In the genomic region with DNA sequence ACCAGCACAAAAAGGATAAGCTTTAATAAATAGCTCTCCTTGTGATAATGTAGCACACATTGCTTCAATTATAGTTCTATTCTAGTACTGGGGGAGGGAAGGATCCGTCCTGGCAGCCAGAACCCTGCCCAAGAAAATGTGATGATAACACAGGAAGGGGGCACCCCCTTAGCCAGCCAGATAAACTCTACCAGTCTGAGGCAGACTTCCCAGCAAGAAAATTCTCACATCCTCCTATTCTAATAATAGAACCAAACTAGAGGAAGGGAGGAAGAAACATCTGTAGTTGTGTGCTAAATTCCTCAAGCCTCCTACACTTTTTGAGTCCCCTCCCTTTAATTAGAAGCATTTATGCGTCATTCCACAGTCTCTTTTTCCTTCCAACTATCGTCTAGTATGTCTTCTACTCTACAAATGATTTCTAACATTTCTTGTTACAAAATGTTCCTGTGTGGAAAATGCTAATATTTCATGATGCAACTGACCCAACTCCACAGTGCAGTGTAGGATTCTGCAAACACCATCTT, we compare ENCODE assay signal across 13 cellular contexts.
A peak's percentile ranks its signal among the peaks of the same experiment; 100 is the strongest.
DNase-seq lines count a peak whose midpoint lies in the region; TF ChIP-seq lines count a peak whose summit lies in the region.
"Had no signal": no experiment of that assay in that cellular context is flagged by ENCODE, and none has a peak within 500 bp of the region (broad histone marks: within the 10 kb centered on the region; RNA-seq: fewer than 3 reads in every experiment).

No MANE protein-coding gene starts in this region.

- H3K4me1 ChIP-seq in GM23248 (ENCODE audit: insufficient read depth) (peaks cover 37% of the 10 kb centered on the region), hepatocyte (ENCODE audit: insufficient read depth) (peaks cover 6% of the 10 kb centered on the region)
- H3K4me1 ChIP-seq in CD4-positive, alpha-beta memory T cell (ENCODE audit: insufficient read depth, low read length), result no peaks in the 10 kb centered on the region

- H3K9me3 Mint-ChIP-seq in chondrocyte (ENCODE audit: low read depth), result no peaks in the 10 kb centered on the region
- peaks cover 0 to 10% (median 0%) of the 10 kb centered on the region in 8 donors for H3K9me3 Mint-ChIP-seq in CD4-positive, alpha-beta memory T cell
- H3K9me3 Mint-ChIP-seq: activated CD8-positive, alpha-beta T cell treated with anti-CD3 and anti-CD28 coated beads for 36 hours had no signal

- H3K4me3 ChIP-seq in GM23248 (peak overlapping the region; percentile 45), hepatocyte (no peak overlapping the region)
- H3K4me3 ChIP-seq in CD4-positive, alpha-beta memory T cell (ENCODE audit: low read length in 2 of 2), result no peak overlapping the region

- H3K27ac ChIP-seq in GM23248 (peak overlapping the region; percentile 76), hepatocyte (peak overlapping the region; percentile 67)
- H3K27ac ChIP-seq in CD4-positive, alpha-beta memory T cell (ENCODE audit: low read depth, low read length), result no peak overlapping the region

- peaks cover 28% of the 10 kb centered on the region for H3F3A ChIP-seq in GM23248 (ENCODE audit: insufficient read depth)

- peak overlapping the region; percentile 92 for H3K27ac Mint-ChIP-seq in chondrocyte (ENCODE audit: unreplicated experiment)
- H3K27ac Mint-ChIP-seq in CD4-positive, alpha-beta memory T cell, result no peak overlapping the region
- H3K27ac Mint-ChIP-seq: activated CD8-positive, alpha-beta T cell treated with anti-CD3 and anti-CD28 coated beads for 36 hours; activated naive CD8-positive, alpha-beta T cell; effector memory CD8-positive, alpha-beta T cell; natural killer cell had no signal

- H3K4me2 ChIP-seq in GM23248 (ENCODE audit: unreplicated experiment) (peak overlapping the region; percentile 66), hepatocyte (peak overlapping the region; percentile 29)

- H3K79me2 ChIP-seq in GM23248 (ENCODE audit: insufficient read depth), result no peaks in the 10 kb centered on the region
- H3K79me2 ChIP-seq in hepatocyte, result no peaks in the 10 kb centered on the region

- H3K27me3 ChIP-seq in GM23248 (replicated peaks; ENCODE audit: insufficient read depth) (no peaks in the 10 kb centered on the region), hepatocyte (no peaks in the 10 kb centered on the region)
- no peaks in the 10 kb centered on the region for H3K27me3 ChIP-seq in CD4-positive, alpha-beta memory T cell (ENCODE audit: insufficient read depth, low read length)

- H3K36me3 ChIP-seq in GM23248 (ENCODE audit: low read depth) (no peaks in the 10 kb centered on the region), hepatocyte (replicated peaks; ENCODE audit: insufficient read depth, low read depth) (no peaks in the 10 kb centered on the region)
- no peaks in the 10 kb centered on the region for H3K36me3 ChIP-seq in CD4-positive, alpha-beta memory T cell (ENCODE audit: insufficient read depth, low read length)

- 0 to 5% methylated on average over 3 of the region's 3 CpGs for WGBS in GM23248 (ENCODE audit: low coverage in 1 of 2, low lambda C conversion rate in 2 of 2, missing lambda C conversion rate in 2 of 2), 2 experiments
- 47% methylated on average over 3 of the region's 3 CpGs for WGBS in hepatocyte (ENCODE audit: low lambda C conversion rate, missing lambda C conversion rate)

- POLR2A ChIA-PET in CD4-positive, alpha-beta memory T cell (lab: Charles Lee; ENCODE audit: partially characterized antibody), result interaction anchor here (0.7 kb wide), 1 partner anchor 74 kb away, joined by 3 read pairs; no protein-coding TSS in a partner anchor

- H3K27me3 Mint-ChIP-seq in chondrocyte (ENCODE audit: low read depth), result no peaks in the 10 kb centered on the region
- H3K27me3 Mint-ChIP-seq in CD4-positive, alpha-beta memory T cell, result no peaks in the 10 kb centered on the region
- H3K27me3 Mint-ChIP-seq: activated CD8-positive, alpha-beta T cell treated with anti-CD3 and anti-CD28 coated beads for 36 hours; activated naive CD8-positive, alpha-beta T cell; effector memory CD8-positive, alpha-beta T cell had no signal

- peaks cover 45% of the 10 kb centered on the region for H3K4me1 Mint-ChIP-seq in chondrocyte (ENCODE audit: low read depth)
- H3K4me1 Mint-ChIP-seq in CD4-positive, alpha-beta memory T cell, result no peaks in the 10 kb centered on the region
- H3K4me1 Mint-ChIP-seq: natural killer cell had no signal

- H2AFZ ChIP-seq in GM23248, result peak overlapping the region; percentile 11
- H2AFZ ChIP-seq in hepatocyte, result no peak overlapping the region

- peak overlapping the region; percentile 53 for H3K9ac ChIP-seq in GM23248

- H3K9me3 ChIP-seq in GM23248 (ENCODE audit: low read depth), result no peaks in the 10 kb centered on the region
- H3K9me3 ChIP-seq in hepatocyte (ENCODE audit: low read depth), result no peaks in the 10 kb centered on the region
- no peaks in the 10 kb centered on the region for H3K9me3 ChIP-seq in CD4-positive, alpha-beta memory T cell (ENCODE audit: control insufficient read depth in 1 of 2, low read length in 2 of 2)

- CTCF ChIA-PET in CD4-positive, alpha-beta memory T cell (lab: Charles Lee; ENCODE audit: partially characterized antibody), result no interaction called here

- in situ Hi-C loops in GM23248 (cut with MboI), result no loop called here

- peak; percentile 83 for DNase-seq in GM23248
- no peak for DNase-seq in chondrocyte (ENCODE audit: low spot score)
- no peak for DNase-seq in hepatocyte (ENCODE audit: low spot score)
- peak; percentile 31 for DNase-seq in superior temporal gyrus (ENCODE audit: extremely low spot score)
- DNase-seq in CD4-positive, alpha-beta memory T cell, result no peak
- DNase-seq in activated T-cell treated with anti-CD3 and anti-CD28 coated beads, Interleukin-2, amount 50 U/mL, for 48 hours, result no peak
- no peak for DNase-seq in NCI-H1417 treated with DMSO at 0.1 percent for 48 hours (lab: John Stamatoyannopoulos, UW)
- DNase-seq in NCI-H524 (lab: John Stamatoyannopoulos, UW), result no peak
- DNase-seq: activated CD8-positive, alpha-beta T cell treated with anti-CD3 and anti-CD28 coated beads for 36 hours; effector memory CD8-positive, alpha-beta T cell; natural killer cell; NCI-H2081 treated with DMSO at 0.1 percent for 48 hours had no signal

- intact Hi-C loops in CD4-positive, alpha-beta memory T cell (cut with micrococcal nuclease), result no loop called here

- H4K20me1 ChIP-seq in GM23248 (ENCODE audit: insufficient read depth) (no peaks in the 10 kb centered on the region), hepatocyte (ENCODE audit: insufficient read depth, poor library complexity, severe bottlenecking) (no peaks in the 10 kb centered on the region)

- no peaks in the 10 kb centered on the region for H3K9me2 ChIP-seq in GM23248 (ENCODE audit: insufficient read depth)
- no peaks in the 10 kb centered on the region for H3K9me2 ChIP-seq in hepatocyte (replicated peaks; ENCODE audit: insufficient read depth)

- H3K4me3 Mint-ChIP-seq in chondrocyte (ENCODE audit: unreplicated experiment), result peak overlapping the region; percentile 57
- no peak overlapping the region for H3K4me3 Mint-ChIP-seq in CD4-positive, alpha-beta memory T cell
- H3K4me3 Mint-ChIP-seq: activated CD8-positive, alpha-beta T cell treated with anti-CD3 and anti-CD28 coated beads for 36 hours; activated naive CD8-positive, alpha-beta T cell; effector memory CD8-positive, alpha-beta T cell; natural killer cell had no signal

- H3K36me3 Mint-ChIP-seq in chondrocyte (ENCODE audit: low read depth), result no peaks in the 10 kb centered on the region
- no peaks in the 10 kb centered on the region for H3K36me3 Mint-ChIP-seq in CD4-positive, alpha-beta memory T cell
- H3K36me3 Mint-ChIP-seq: activated naive CD8-positive, alpha-beta T cell; natural killer cell had no signal

- TF ChIP-seq CTCF in chondrocyte (IDR thresholded peaks at IDR 0.05) (peak; percentile 4), hepatocyte (IDR thresholded peaks at IDR 0.05; ENCODE audit: poor library complexity) (no peak)

Comparison
In these comparisons a context has a peak if more than half of its experiments do, and no peak if none do; other contexts are left out.
1. DNase-seq: peak in GM23248 (single experiment) and superior temporal gyrus (single experiment); none in chondrocyte (single experiment), hepatocyte (single experiment), CD4-positive, alpha-beta memory T cell (0 of 5), activated T-cell treated with anti-CD3 and anti-CD28 coated beads, Interleukin-2, amount 50 U/mL, for 48 hours (0 of 2), NCI-H1417 treated with DMSO at 0.1 percent for 48 hours (single experiment) and NCI-H524 (0 of 2).